ENCODE assay signal across 8 cellular contexts in genomic region chrX:18984381-18985185, GRCh38. TPM values are rescaled to one million over a fixed set of nuclear protein-coding genes. Genes with fewer than 3 reads are reported as not detected.
DNase-seq lines count a peak whose midpoint lies in the region; ATAC-seq and TF ChIP-seq lines count a peak whose summit lies in the region.

No MANE protein-coding gene starts in this region.

- H3K27ac ChIP-seq in DOHH2 (ENCODE audit: low read depth, low read length) (peak overlapping the region; percentile 61), KMS-11 (peak overlapping the region; percentile 68), esophagus squamous epithelium (peak overlapping the region; percentile 90 to 95 (median 93))

- peak; percentile 13 for TF ChIP-seq CTCF in DOHH2 (IDR thresholded peaks at IDR 0.05; ENCODE audit: low read depth, low read length, poor library complexity, severe bottlenecking)
- TF ChIP-seq CTCF in KMS-11 (conservative IDR thresholded peaks at IDR 0.05; ENCODE audit: low read depth, low read length) = peak; percentile 55
- peak; percentile 24 to 70 (median 55) for TF ChIP-seq CTCF in esophagus squamous epithelium (IDR thresholded peaks at IDR 0.05)

- H3K27me3 ChIP-seq in DOHH2 (ENCODE audit: control insufficient read depth, low read length) (no peaks in the 10 kb centered on the region), KMS-11 (ENCODE audit: insufficient read depth, low read depth) (no peaks in the 10 kb centered on the region), esophagus squamous epithelium (no peaks in the 10 kb centered on the region)

- peaks cover 0 to 4% of the 10 kb centered on the region in 2 donors for H3K36me3 Mint-ChIP-seq in activated T-cell treated with anti-CD3 and anti-CD28 coated beads, Interleukin-2, amount 50 U/mL, for 72 hours (ENCODE audit: insufficient read depth in 2 of 2)
- no peaks in the 10 kb centered on the region for H3K36me3 Mint-ChIP-seq in naive B cell
- no peaks in the 10 kb centered on the region for H3K36me3 Mint-ChIP-seq in stimulated activated naive B cell treated with anti-CD40 and anti-IgM and Interleukin-4, amounts not matched to agents 10 μg/mL and 1 μg/mL and 100 μg/mL, for 72 hours

- H3K4me2 ChIP-seq in DOHH2 (ENCODE audit: low read length) = peak overlapping the region; percentile 84
- H3K4me2 ChIP-seq in KMS-11 = peak overlapping the region; percentile 91

- H3K4me1 Mint-ChIP-seq in activated T-cell treated with anti-CD3 and anti-CD28 coated beads, Interleukin-2, amount 50 U/mL, for 72 hours (ENCODE audit: low read depth) = peaks cover 7% of the 10 kb centered on the region
- H3K4me1 Mint-ChIP-seq in naive B cell = peaks cover 5 to 22% (median 14%) of the 10 kb centered on the region in 3 donors
- peaks cover 0 to 12% of the 10 kb centered on the region in 2 donors for H3K4me1 Mint-ChIP-seq in stimulated activated naive B cell treated with anti-CD40 and anti-IgM and Interleukin-4, amounts not matched to agents 10 μg/mL and 1 μg/mL and 100 μg/mL, for 72 hours

- peak in 1 of 4 donors; percentile 50 for TF ChIP-seq POLR2A in esophagus squamous epithelium (IDR thresholded peaks at IDR 0.05)

- peak; percentile 82 to 87 for DNase-seq in activated T-cell treated with anti-CD3 and anti-CD28 coated beads, Interleukin-2, amount 50 U/mL, for 72 hours
- DNase-seq in esophagus squamous epithelium (lab: John Stamatoyannopoulos, UW) (peak; percentile 30), naive B cell (peak; percentile 85)
- DNase-seq in stimulated activated naive B cell treated with anti-CD40 and anti-IgM and Interleukin-4, amounts not matched to agents 10 μg/mL and 1 μg/mL and 100 μg/mL, for 72 hours = peak; percentile 81

- H3K9me3 ChIP-seq in DOHH2 (ENCODE audit: control insufficient read depth, insufficient read depth, low read length) = no peaks in the 10 kb centered on the region
- H3K9me3 ChIP-seq in esophagus squamous epithelium = no peaks in the 10 kb centered on the region

- H4K20me1 ChIP-seq in DOHH2 (ENCODE audit: control insufficient read depth, insufficient read depth, low read depth, low read length) (no peaks in the 10 kb centered on the region), KMS-11 (ENCODE audit: insufficient read depth) (no peaks in the 10 kb centered on the region)

- WGBS in esophagus squamous epithelium, 2 donors = 0 to 38% methylated on average over 16 to 17 of the region's 71 CpGs

- peak overlapping the region; percentile 83 to 97 for H3K4me3 Mint-ChIP-seq in activated T-cell treated with anti-CD3 and anti-CD28 coated beads, Interleukin-2, amount 50 U/mL, for 72 hours
- H3K4me3 Mint-ChIP-seq in naive B cell = peak overlapping the region; percentile 71 to 92 (median 90)
- H3K4me3 Mint-ChIP-seq in stimulated activated naive B cell treated with anti-CD40 and anti-IgM and Interleukin-4, amounts not matched to agents 10 μg/mL and 1 μg/mL and 100 μg/mL, for 72 hours = peak overlapping the region; percentile 86 to 93

- intact Hi-C loops in esophagus squamous epithelium (cut with DNase I) = no loop called here

- H3K36me3 ChIP-seq in DOHH2 (ENCODE audit: control insufficient read depth, low read length) (no peaks in the 10 kb centered on the region), KMS-11 (ENCODE audit: insufficient read depth) (no peaks in the 10 kb centered on the region), esophagus squamous epithelium (no peaks in the 10 kb centered on the region)

- peak overlapping the region; percentile 79 for H3K9ac ChIP-seq in KMS-11

- H3K4me1 ChIP-seq in DOHH2 (ENCODE audit: control insufficient read depth, low read length) (peaks cover 15% of the 10 kb centered on the region), KMS-11 (ENCODE audit: low read depth, poor library complexity, severe bottlenecking) (peaks cover 10% of the 10 kb centered on the region), esophagus squamous epithelium (peaks cover 0 to 30% (median 0%) of the 10 kb centered on the region in 3 donors)

- peak overlapping the region; percentile 82 for H2AFZ ChIP-seq in KMS-11 (ENCODE audit: low read depth)

- peak overlapping the region; percentile 91 for H3K27ac Mint-ChIP-seq in activated T-cell treated with anti-CD3 and anti-CD28 coated beads, Interleukin-2, amount 50 U/mL, for 72 hours
- peak overlapping the region; percentile 72 to 98 (median 89) for H3K27ac Mint-ChIP-seq in naive B cell
- peak overlapping the region; percentile 97 for H3K27ac Mint-ChIP-seq in stimulated activated naive B cell treated with anti-CD40 and anti-IgM and Interleukin-4, amounts not matched to agents 10 μg/mL and 1 μg/mL and 100 μg/mL, for 72 hours

- no peaks in the 10 kb centered on the region for H3F3A ChIP-seq in DOHH2 (ENCODE audit: control insufficient read depth, insufficient read depth)

- ATAC-seq in GM21786 (IDR thresholded peaks at IDR 0.05; ENCODE audit: unreplicated experiment) (peak; percentile 83), naive B cell (ENCODE audit: low read depth in 2 of 2) (peak; percentile 83 to 84)
- ATAC-seq in activated T-cell treated with anti-CD3 and anti-CD28 coated beads, Interleukin-2, amount 50 U/mL, for 72 hours (replicated peaks in 1 of 2) = peak; percentile 91
- ATAC-seq in stimulated activated naive B cell treated with anti-CD40 and anti-IgM and Interleukin-4, amounts not matched to agents 10 μg/mL and 1 μg/mL and 100 μg/mL, for 72 hours (replicated peaks) = peak; percentile 89 to 93

- H3K4me3 ChIP-seq in DOHH2 (ENCODE audit: low read length) (peak overlapping the region; percentile 89), KMS-11 (IDR thresholded peaks at IDR 0.05; ENCODE audit: insufficient read depth, low read depth, low read length) (no peak overlapping the region), esophagus squamous epithelium (peak overlapping the region; percentile 62 to 79 (median 71))

- no peaks in the 10 kb centered on the region for H3K9me3 Mint-ChIP-seq in activated T-cell treated with anti-CD3 and anti-CD28 coated beads, Interleukin-2, amount 50 U/mL, for 72 hours
- H3K9me3 Mint-ChIP-seq in naive B cell = peaks cover 0 to 6% (median 0%) of the 10 kb centered on the region in 7 donors
- no peaks in the 10 kb centered on the region for H3K9me3 Mint-ChIP-seq in stimulated activated naive B cell treated with anti-CD40 and anti-IgM and Interleukin-4, amounts not matched to agents 10 μg/mL and 1 μg/mL and 100 μg/mL, for 72 hours

- no peaks in the 10 kb centered on the region for H3K9me2 ChIP-seq in DOHH2 (replicated peaks; ENCODE audit: control insufficient read depth, low read length)

- H3K79me2 ChIP-seq in DOHH2 (ENCODE audit: control insufficient read depth, low read length) = peaks cover 31% of the 10 kb centered on the region
- H3K79me2 ChIP-seq in KMS-11 (ENCODE audit: insufficient read depth, low read depth) = no peaks in the 10 kb centered on the region

- peaks cover 6% of the 10 kb centered on the region for H3K27me3 Mint-ChIP-seq in activated T-cell treated with anti-CD3 and anti-CD28 coated beads, Interleukin-2, amount 50 U/mL, for 72 hours (ENCODE audit: low read depth)
- H3K27me3 Mint-ChIP-seq in naive B cell = peaks cover 0 to 7% (median 0%) of the 10 kb centered on the region in 3 donors
- peaks cover 0 to 5% of the 10 kb centered on the region in 2 donors for H3K27me3 Mint-ChIP-seq in stimulated activated naive B cell treated with anti-CD40 and anti-IgM and Interleukin-4, amounts not matched to agents 10 μg/mL and 1 μg/mL and 100 μg/mL, for 72 hours

TF ChIP-seq in PFSK-1, 5 proteins besides CTCF, POLR2A, EP300 and RAD21:
- TF ChIP-seq POLR2AphosphoS5 (IDR thresholded peaks at IDR 0.05; ENCODE audit: low read depth, low read length) = peak; percentile 77; the same call in 1 of the 2 replicates
- TF ChIP-seq SIN3A (IDR thresholded peaks at IDR 0.05; ENCODE audit: borderline replicate concordance, insufficient read depth, low read length) = no peak

RNA-seq across cellular contexts. Expression of gene PHKA2, which starts 0.7 kb away (rescaled TPM):
- 13.0 TPM for polyA plus RNA-seq in PFSK-1 (2012; ENCODE audit: insufficient read length, low read depth)
- 10 to 100 TPM; 27.2 to 30.3 TPM for total RNA-seq in activated T-cell treated with anti-CD3 and anti-CD28 coated beads, Interleukin-2, amount 50 U/mL, for 72 hours
- total RNA-seq in esophagus squamous epithelium = 10 to 100 TPM; 10.1 to 21.2 (median 13.5) TPM
- 10 to 100 TPM in 2 of 6 donors, 1 to 10 TPM in 4; 7.7 to 14.5 (median 9.4) TPM for polyA plus RNA-seq in naive B cell (ENCODE audit: low read depth in 6 of 6)

Comparison
In these comparisons a context has a peak if more than half of its experiments do, and no peak if none do; other contexts are left out.
1. DNase-seq: peak in every context shown above with its lines; median percentile 85 in naive B cell; 84 in activated T-cell treated with anti-CD3 and anti-CD28 coated beads, Interleukin-2, amount 50 U/mL, for 72 hours; 81 in stimulated activated naive B cell treated with anti-CD40 and anti-IgM and Interleukin-4, amounts not matched to agents 10 μg/mL and 1 μg/mL and 100 μg/mL, for 72 hours; 30 in esophagus squamous epithelium.